8 cellular contexts compared by ENCODE assay signal in genomic region chr21:46325073-46325912, GRCh38. TPM values are rescaled to one million over a fixed set of nuclear protein-coding genes. Genes with fewer than 3 reads are reported as not detected.
A peak's percentile ranks its signal among the peaks of the same experiment; 100 is the strongest.
DNase-seq lines count a peak whose midpoint lies in the region; ATAC-seq and TF ChIP-seq lines count a peak whose summit lies in the region.

No MANE protein-coding gene starts in this region.

- CTCF ChIA-PET in activated B cell treated with CpG ODN at 0.5 μM for 24 hours (lab: Charles Lee), result interaction anchor here (1.9 kb wide), 1 partner anchor 182 kb away, joined by 11 read pairs; no protein-coding TSS in a partner anchor

- H3K27me3 Mint-ChIP-seq in activated B cell treated with CpG ODN at 0.5 μM for 24 hours, result no peaks in the 10 kb centered on the region

- peaks cover 0 to 13% (median 0%) of the 10 kb centered on the region in 4 donors for H3K36me3 ChIP-seq in right lobe of liver

- H3K27me3 ChIP-seq in right lobe of liver, result no peaks in the 10 kb centered on the region

- intact Hi-C loops in activated B cell treated with CpG ODN at 0.5 μM for 24 hours (cut with micrococcal nuclease), result loop anchor here (1.0 to 5.0 kb wide), 3 partner anchors 140 to 353 kb away; partner anchors contain the start of gene SPATC1L
- intact Hi-C loops in right lobe of liver (cut with DNase I), result no loop called here

- H3K36me3 Mint-ChIP-seq in activated B cell treated with CpG ODN at 0.5 μM for 24 hours (ENCODE audit: low read depth), result peaks cover 20% of the 10 kb centered on the region

- DNase-seq in 8988T (peak; percentile 62), GM12864 (ENCODE audit: low read depth) (no peak), NCI-H128 (lab: John Stamatoyannopoulos, UW; ENCODE audit: unreplicated experiment) (peak; percentile 35), activated B cell treated with CpG ODN at 0.5 μM for 24 hours (no peak), dermis blood vessel endothelial cell (peak; percentile 66), right lobe of liver (peak; percentile 53 to 60 (median 57))
- DNase-seq in stimulated activated CD8-positive, alpha-beta memory T cell treated with anti-CD3 and anti-CD28 coated beads, Interleukin-2, amount 100 ng/mL, for 1 hour (ENCODE audit: low read depth in 2 of 2), result peak; percentile 4 to 9

- peaks cover 29% of the 10 kb centered on the region for H3K4me1 Mint-ChIP-seq in activated B cell treated with CpG ODN at 0.5 μM for 24 hours

- no peaks in the 10 kb centered on the region for H3K9me3 Mint-ChIP-seq in activated B cell treated with CpG ODN at 0.5 μM for 24 hours

- no peak for TF ChIP-seq POLR2A in right lobe of liver (IDR thresholded peaks at IDR 0.05)

- WGBS in right lobe of liver (ENCODE audit: insufficient coverage, low coverage, low lambda C conversion rate, missing lambda C conversion rate), result 23% methylated on average over 20 of the region's 43 CpGs

- peak overlapping the region; percentile 11 to 94 (median 33) for H3K27ac ChIP-seq in right lobe of liver

- no peak for ATAC-seq in activated B cell treated with CpG ODN at 0.5 μM for 24 hours (ENCODE audit: low read depth)
- ATAC-seq in right lobe of liver, result peak in 2 of 4 donors; percentile 6 to 16
- ATAC-seq in HG03025 (IDR thresholded peaks at IDR 0.05; ENCODE audit: low FRiP score, unreplicated experiment), result no peak

- H3K9me3 ChIP-seq in right lobe of liver, result no peaks in the 10 kb centered on the region

- peak; percentile 17 for TF ChIP-seq CTCF in GM12864 (IDR thresholded peaks at IDR 0.05; ENCODE audit: low read depth, low read length, missing control alignments)
- TF ChIP-seq CTCF in activated B cell treated with CpG ODN at 0.5 μM for 24 hours (IDR thresholded peaks at IDR 0.05), result no peak
- TF ChIP-seq CTCF in right lobe of liver (IDR thresholded peaks at IDR 0.05), result peak in 3 of 4 donors; percentile 5 to 20 (median 10)

- peak overlapping the region; percentile 84 for H3K4me3 Mint-ChIP-seq in activated B cell treated with CpG ODN at 0.5 μM for 24 hours

- H3K4me3 ChIP-seq in GM12864 (ENCODE audit: low read depth, low read length) (peak overlapping the region; percentile 93), right lobe of liver (peak overlapping the region; percentile 97 to 100 (median 98))

- POLR2A ChIA-PET in activated B cell treated with CpG ODN at 0.5 μM for 24 hours (lab: Charles Lee), result interaction anchor here (0.9 to 1.2 kb wide), 3 partner anchors 29 to 96 kb away, joined by 3 to 4 read pairs (median 3); partner anchors contain the start of gene MCM3AP

- peak overlapping the region; percentile 30 for H3K27ac Mint-ChIP-seq in activated B cell treated with CpG ODN at 0.5 μM for 24 hours

- peaks cover 0 to 18% (median 8%) of the 10 kb centered on the region in 4 donors for H3K4me1 ChIP-seq in right lobe of liver

RNA-seq across cellular contexts. Expression of gene PCNT, which starts 1.3 kb away (rescaled TPM):
- total RNA-seq in activated B cell treated with CpG ODN at 0.5 μM for 24 hours, result 39.7 and 40.9 TPM in 2 replicates
- 20.9 and 40.8 TPM in 2 replicates for total RNA-seq in dermis blood vessel endothelial cell
- 10 to 100 TPM in 5 of 6 experiments, 1 to 10 TPM in 1; 9.9 to 18.2 (median 14.1) TPM for total RNA-seq in right lobe of liver

RNA-seq across cellular contexts. Expression of gene C21orf58, which starts 1.6 kb away (rescaled TPM):
- total RNA-seq in activated B cell treated with CpG ODN at 0.5 μM for 24 hours (4.7 TPM in 2 replicates), dermis blood vessel endothelial cell (3.1 and 6.7 TPM in 2 replicates), right lobe of liver (1 to 10 TPM in 5 of 6 experiments, under 1 TPM in 1; 1.00 to 2.4 (median 1.4) TPM)

RNA-seq across cellular contexts. Expression of gene YBEY, which starts 39.2 kb away (rescaled TPM):
- total RNA-seq in activated B cell treated with CpG ODN at 0.5 μM for 24 hours (11.8 and 13.7 TPM in 2 replicates), dermis blood vessel endothelial cell (10.6 and 12.9 TPM in 2 replicates), right lobe of liver (10 to 100 TPM in 2 of 6 experiments, 1 to 10 TPM in 4; 6.3 to 16.0 (median 7.3) TPM)

RNA-seq across cellular contexts. Expression of gene MCM3AP, which starts 39.9 kb away (rescaled TPM):
- total RNA-seq in activated B cell treated with CpG ODN at 0.5 μM for 24 hours (136 and 147 TPM in 2 replicates), dermis blood vessel endothelial cell (97.7 and 121 TPM in 2 replicates), right lobe of liver (10 to 100 TPM; 34.4 to 44.6 (median 40.7) TPM)

Comparison
In these comparisons a context has a peak if more than half of its experiments do, and no peak if none do; other contexts are left out.
1. DNase-seq: peak in 8988T (single experiment), NCI-H128 (single experiment), dermis blood vessel endothelial cell (single experiment), right lobe of liver (3 of 3) and stimulated activated CD8-positive, alpha-beta memory T cell treated with anti-CD3 and anti-CD28 coated beads, Interleukin-2, amount 100 ng/mL, for 1 hour (2 of 2); none in GM12864 (single experiment) and activated B cell treated with CpG ODN at 0.5 μM for 24 hours (single experiment).